17 cellular contexts compared by ENCODE assay signal in genomic region chr17:49521521-49522185, GRCh38. TPM values are rescaled to one million over a fixed set of nuclear protein-coding genes. Genes with fewer than 3 reads are reported as not detected.
DNase-seq lines count a peak whose midpoint lies in the region; ATAC-seq, FAIRE-seq and TF ChIP-seq lines count a peak whose summit lies in the region.
"Had no signal": no experiment of that assay in that cellular context is flagged by ENCODE, and none has a peak within 500 bp of the region (broad histone marks: within the 10 kb centered on the region; RNA-seq: fewer than 3 reads in every experiment).

No MANE protein-coding gene starts in this region.

- H3K36me3 ChIP-seq in BLaER1 = no peaks in the 10 kb centered on the region
- no peaks in the 10 kb centered on the region for H3K36me3 ChIP-seq in body of pancreas (replicated peaks in 1 of 2; ENCODE audit: insufficient read depth in 1 of 2, low read depth in 2 of 2)
- no peaks in the 10 kb centered on the region for H3K36me3 ChIP-seq in A673 (ENCODE audit: insufficient read depth, low read length, poor library complexity, severe bottlenecking)

- peak; percentile 6 for DNase-seq in D721Med (ENCODE audit: insufficient read length, low spot score)
- DNase-seq in body of pancreas = peak in 1 of 4 donors; percentile 27
- no peak for DNase-seq in neural crest cell (ENCODE audit: low read depth, low spot score)
- DNase-seq in A673 (ENCODE audit: low spot score) = no peak
- DNase-seq in H54 (ENCODE audit: insufficient read length, low spot score) = no peak
- DNase-seq: activated CD4-positive, alpha-beta T cell treated with anti-CD3 and anti-CD28 coated beads for 48 hours; activated naive CD8-positive, alpha-beta T cell treated with anti-CD3 and anti-CD28 coated beads, Interleukin-2, amount 50 U/mL, for 24 hours; NCI-H1105; NCI-H2081 treated with DMSO at 0.1 percent for 48 hours; NCI-H510A; stimulated activated CD4-positive, alpha-beta T cell treated with anti-CD3 and anti-CD28 coated beads, Interleukin-15, amount 100 ng/mL, for 24 hours had no signal

- TF ChIP-seq POLR2A in body of pancreas (IDR thresholded peaks at IDR 0.05) = no peak
- TF ChIP-seq POLR2A in H54 (IDR thresholded peaks at IDR 0.05; ENCODE audit: low read depth, low read length) = no peak

- peaks cover 18% of the 10 kb centered on the region for H3K4me1 Mint-ChIP-seq in neural crest cell

- H3K4me2 ChIP-seq in BLaER1 = peak overlapping the region; percentile 28

- H3K36me3 Mint-ChIP-seq in neural crest cell (ENCODE audit: low read depth) = peaks cover 2% of the 10 kb centered on the region

- H3K9ac ChIP-seq in BLaER1 = no peak overlapping the region

- H3K4me1 ChIP-seq in BLaER1 (peaks cover 42% of the 10 kb centered on the region), body of pancreas (no peaks in the 10 kb centered on the region), A673 (ENCODE audit: insufficient read depth, low read length, poor library complexity, severe bottlenecking) (no peaks in the 10 kb centered on the region)

- H3K27ac ChIP-seq in BLaER1 (no peak overlapping the region), body of pancreas (peak overlapping the region in 1 of 4 donors; percentile 5), A673 (ENCODE audit: low read depth, low read length, poor library complexity, severe bottlenecking) (no peak overlapping the region)

- H3K27ac Mint-ChIP-seq in neural crest cell (ENCODE audit: unreplicated experiment) = peak overlapping the region; percentile 73
- H3K27ac Mint-ChIP-seq: activated naive CD8-positive, alpha-beta T cell treated with anti-CD3 and anti-CD28 coated beads, Interleukin-2, amount 50 U/mL, for 24 hours; activated T-helper 2 cell treated with anti-CD3 and anti-CD28 coated beads, Interferon-gamma antibody, Interleukin-2, Interleukin-4, amounts not matched to agents 10 μg/mL and 5 μg/mL and 100 μg/mL, durations not matched to agents 14 hours and 24 hours and 36 hours; dendritic cell treated with granulocyte-macrophage colony-stimulating factor and Interleukin-4, amounts not matched to agents 40 ng/mL and 50 ng/mL, for 4 days had no signal

- H3K27me3 ChIP-seq in BLaER1 = no peaks in the 10 kb centered on the region
- H3K27me3 ChIP-seq in body of pancreas = no peaks in the 10 kb centered on the region
- H3K27me3 ChIP-seq in A673 (replicated peaks; ENCODE audit: insufficient read depth, low read depth, low read length, poor library complexity) = no peaks in the 10 kb centered on the region

- no peaks in the 10 kb centered on the region for H4K20me1 ChIP-seq in BLaER1

- CTCF ChIA-PET in A673 (lab: Charles Lee) = no interaction called here

- BruUV-seq in A673 (replicated peaks; lab: Mats Ljungman, UMichigan) = no TSS peak

- FAIRE-seq in D721Med (lab: Jason Lieb, UNC) (no peak), H54 (lab: Jason Lieb, UNC) (no peak)
- FAIRE-seq: TTC549 had no signal

- H3K27me3 Mint-ChIP-seq in neural crest cell (ENCODE audit: low read depth) = peaks cover 24% of the 10 kb centered on the region

- H3K9me3 ChIP-seq in BLaER1 = no peaks in the 10 kb centered on the region
- no peaks in the 10 kb centered on the region for H3K9me3 ChIP-seq in body of pancreas
- H3K9me3 ChIP-seq in A673 (ENCODE audit: low read depth, low read length, poor library complexity, severe bottlenecking) = no peaks in the 10 kb centered on the region

- ATAC-seq in body of pancreas (peak; percentile 33), HG03095 (IDR thresholded peaks at IDR 0.05; ENCODE audit: unreplicated experiment) (no peak)
- ATAC-seq: activated naive CD8-positive, alpha-beta T cell treated with anti-CD3 and anti-CD28 coated beads, Interleukin-2, amount 50 U/mL, for 24 hours; right cardiac atrium had no signal

- TF ChIP-seq CTCF in D721Med (IDR thresholded peaks at IDR 0.05; ENCODE audit: insufficient read depth, missing control alignments) = no peak
- TF ChIP-seq CTCF in body of pancreas (IDR thresholded peaks at IDR 0.05) = no peak
- TF ChIP-seq CTCF in neural crest cell (conservative IDR thresholded peaks at IDR 0.05) = no peak
- no peak for TF ChIP-seq CTCF in A673 (conservative IDR thresholded peaks at IDR 0.05; ENCODE audit: low read depth, low read length)

- no peaks in the 10 kb centered on the region for H3K9me3 Mint-ChIP-seq in neural crest cell
- H3K9me3 Mint-ChIP-seq: activated naive CD8-positive, alpha-beta T cell treated with anti-CD3 and anti-CD28 coated beads, Interleukin-2, amount 50 U/mL, for 24 hours; activated T-helper 2 cell treated with anti-CD3 and anti-CD28 coated beads, Interferon-gamma antibody, Interleukin-2, Interleukin-4, amounts not matched to agents 10 μg/mL and 5 μg/mL and 100 μg/mL, durations not matched to agents 14 hours and 24 hours and 36 hours; dendritic cell treated with granulocyte-macrophage colony-stimulating factor and Interleukin-4, amounts not matched to agents 40 ng/mL and 50 ng/mL, for 4 days had no signal

- intact Hi-C loops in body of pancreas (cut with DNase I) (no loop called here), A673 (cut with micrococcal nuclease; ENCODE audit: unreplicated experiment) (no loop called here)

- H3K4me3 ChIP-seq in BLaER1 (no peak overlapping the region), body of pancreas (no peak overlapping the region), A673 (ENCODE audit: low read depth, low read length, poor library complexity, severe bottlenecking) (no peak overlapping the region)

- peak overlapping the region; percentile 77 for H3K4me3 Mint-ChIP-seq in neural crest cell
- H3K4me3 Mint-ChIP-seq: activated naive CD8-positive, alpha-beta T cell treated with anti-CD3 and anti-CD28 coated beads, Interleukin-2, amount 50 U/mL, for 24 hours; dendritic cell treated with granulocyte-macrophage colony-stimulating factor and Interleukin-4, amounts not matched to agents 40 ng/mL and 50 ng/mL, for 4 days had no signal

- POLR2A ChIA-PET in A673 (lab: Charles Lee; ENCODE audit: low non-redundant PET) = no interaction called here

- WGBS in body of pancreas, 2 donors = 68 to 73% methylated on average over 11 of the region's 11 CpGs

RNA-seq across cellular contexts. Expression of gene NGFR, which starts 26.6 kb away (rescaled TPM):
- total RNA-seq in body of pancreas (10 to 100 TPM; 10.1 to 27.7 TPM), neural crest cell (322 and 334 TPM in 2 replicates), A673 (2021) (39.6 and 60.6 TPM in 2 replicates)

RNA-seq across cellular contexts. Expression of gene NXPH3, which starts 54.0 kb away (rescaled TPM):
- under 1 TPM; 0.78 to 0.99 TPM for total RNA-seq in body of pancreas
- total RNA-seq in neural crest cell = 0.79 and 1.1 TPM in 2 replicates
- 0.21 and 0.46 TPM in 2 replicates for total RNA-seq in A673 (2021)
